In the genomic region with DNA sequence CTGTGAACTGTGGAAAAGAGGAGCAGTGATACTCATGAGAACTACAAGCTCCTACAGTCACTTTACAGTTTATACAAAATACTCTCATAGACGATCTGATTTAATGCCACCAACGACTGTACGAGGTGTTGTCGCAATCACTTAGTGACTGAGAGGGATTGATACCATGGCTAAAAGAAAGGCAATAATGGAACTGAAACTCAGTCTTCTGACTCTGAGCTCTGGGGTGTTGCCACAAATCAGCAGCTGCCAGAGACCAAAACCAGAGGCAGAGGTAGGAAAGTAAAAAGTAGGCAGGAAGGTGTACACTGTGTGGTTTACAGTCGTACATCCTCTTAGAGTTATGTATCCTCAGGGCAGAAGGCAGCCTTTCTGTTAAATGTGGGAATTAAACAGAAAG, we compare ENCODE assay signal across 8 cellular contexts. TPM values are rescaled to one million over a fixed set of nuclear protein-coding genes. Genes with fewer than 3 reads are reported as not detected.
DNase-seq lines count a peak whose midpoint lies in the region; ATAC-seq lines count a peak whose summit lies in the region.
"Not testable (repeated sequence)": the region's sequence is repeated elsewhere in the genome, so short reads cannot be mapped to it uniquely, and the experiment has no call there.

No MANE protein-coding gene starts in this region.

- H3K27ac Mint-ChIP-seq in activated CD4-positive, alpha-beta T cell treated with anti-CD3 and anti-CD28 coated beads, Interleukin-2, amount 10 ng/mL, durations not matched to agents 7 days and 5 days, result peak overlapping the region; percentile 79
- H3K27ac Mint-ChIP-seq in memory B cell, result peak overlapping the region; percentile 72

- not testable (repeated sequence) for H3K9me3 Mint-ChIP-seq in activated CD4-positive, alpha-beta T cell treated with anti-CD3 and anti-CD28 coated beads, Interleukin-2, amount 10 ng/mL, durations not matched to agents 7 days and 5 days; memory B cell

- not testable (repeated sequence) for H3K36me3 Mint-ChIP-seq in activated CD4-positive, alpha-beta T cell treated with anti-CD3 and anti-CD28 coated beads, Interleukin-2, amount 10 ng/mL, durations not matched to agents 7 days and 5 days (ENCODE audit: low read depth); memory B cell

- peak; percentile 54 for DNase-seq in activated CD4-positive, alpha-beta T cell treated with anti-CD3 and anti-CD28 coated beads, Interleukin-2, amount 10 ng/mL, durations not matched to agents 7 days and 5 days
- peak in 1 of 2 donors; percentile 21 for DNase-seq in memory B cell (ENCODE audit: low spot score in 2 of 2)

- peaks cover 27% of the 10 kb centered on the region for H3K4me1 Mint-ChIP-seq in activated CD4-positive, alpha-beta T cell treated with anti-CD3 and anti-CD28 coated beads, Interleukin-2, amount 10 ng/mL, durations not matched to agents 7 days and 5 days
- H3K4me1 Mint-ChIP-seq in memory B cell, result peaks cover 15% of the 10 kb centered on the region

- not testable (repeated sequence) for H3K4me3 Mint-ChIP-seq in activated CD4-positive, alpha-beta T cell treated with anti-CD3 and anti-CD28 coated beads, Interleukin-2, amount 10 ng/mL, durations not matched to agents 7 days and 5 days
- peak overlapping the region; percentile 54 for H3K4me3 Mint-ChIP-seq in memory B cell

- POLR2A ChIA-PET in activated CD4-positive, alpha-beta T cell treated with anti-CD3 and anti-CD28 coated beads, Interleukin-2, amount 10 ng/mL, durations not matched to agents 7 days and 5 days (lab: Charles Lee), result not testable (repeated sequence)

- peaks cover 13% of the 10 kb centered on the region for H3K27me3 Mint-ChIP-seq in activated CD4-positive, alpha-beta T cell treated with anti-CD3 and anti-CD28 coated beads, Interleukin-2, amount 10 ng/mL, durations not matched to agents 7 days and 5 days
- H3K27me3 Mint-ChIP-seq in memory B cell, result not testable (repeated sequence)

- ATAC-seq in GM18511 (IDR thresholded peaks at IDR 0.05; ENCODE audit: unreplicated experiment) (peak; percentile 96), GM19351 (IDR thresholded peaks at IDR 0.05; ENCODE audit: unreplicated experiment) (peak; percentile 89), GM21515 (IDR thresholded peaks at IDR 0.05; ENCODE audit: unreplicated experiment) (peak; percentile 96), HG02678 (IDR thresholded peaks at IDR 0.05; ENCODE audit: unreplicated experiment) (peak; percentile 95), HG03095 (IDR thresholded peaks at IDR 0.05; ENCODE audit: unreplicated experiment) (peak; percentile 81), HG03460 (IDR thresholded peaks at IDR 0.05; ENCODE audit: unreplicated experiment) (peak; percentile 89), memory B cell (ENCODE audit: low read depth) (peak; percentile 86)

- CTCF ChIA-PET in activated CD4-positive, alpha-beta T cell treated with anti-CD3 and anti-CD28 coated beads, Interleukin-2, amount 10 ng/mL, durations not matched to agents 7 days and 5 days (lab: Charles Lee), result not testable (repeated sequence)

RNA-seq across cellular contexts. Expression of a gene that starts 11.8 kb away (rescaled TPM):
- total RNA-seq in activated CD4-positive, alpha-beta T cell treated with anti-CD3 and anti-CD28 coated beads, Interleukin-2, amount 10 ng/mL, durations not matched to agents 7 days and 5 days, result 10 to 100 TPM; 17.5 to 18.0 TPM
